Comparison of ENCODE assay signal across 1 cellular context in the genomic region with DNA sequence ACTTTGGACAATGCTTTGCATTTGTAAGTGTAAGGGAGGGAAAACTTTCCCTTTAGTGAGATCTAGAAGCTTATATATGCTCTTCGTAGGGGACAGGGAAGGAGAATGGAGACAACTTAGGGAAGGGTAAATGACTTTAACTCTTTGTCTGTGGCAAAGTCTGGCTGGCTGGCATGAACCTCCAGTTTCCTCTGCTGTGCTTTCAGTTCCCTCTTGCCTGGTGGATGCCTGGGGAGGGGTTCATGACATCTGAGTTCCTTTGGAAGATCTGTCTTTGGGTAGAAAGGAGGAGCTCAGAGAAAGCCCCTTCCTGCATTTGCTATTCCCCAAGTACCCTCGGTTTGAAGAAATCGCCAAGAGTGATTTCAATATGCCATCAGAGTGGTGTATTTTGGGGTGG.
TF ChIP-seq lines count a peak whose summit lies in the region.

No MANE protein-coding gene starts in this region.

TF ChIP-seq in H1, 55 proteins besides CTCF, POLR2A, EP300 and RAD21 (continued from another document):
- TF ChIP-seq BCL11A (IDR thresholded peaks at IDR 0.05; ENCODE audit: low read depth in 2 of 2, low read length in 2 of 2) (no peak), ZNF274 (IDR thresholded peaks at IDR 0.05; ENCODE audit: borderline replicate concordance, extremely low read depth, low read length) (no peak), POLR2AphosphoS5 (IDR thresholded peaks at IDR 0.05; ENCODE audit: low read depth, low read length) (no peak), JUN (IDR thresholded peaks at IDR 0.05; ENCODE audit: low read depth, low read length) (no peak)
- TF ChIP-seq, protein P1, sequence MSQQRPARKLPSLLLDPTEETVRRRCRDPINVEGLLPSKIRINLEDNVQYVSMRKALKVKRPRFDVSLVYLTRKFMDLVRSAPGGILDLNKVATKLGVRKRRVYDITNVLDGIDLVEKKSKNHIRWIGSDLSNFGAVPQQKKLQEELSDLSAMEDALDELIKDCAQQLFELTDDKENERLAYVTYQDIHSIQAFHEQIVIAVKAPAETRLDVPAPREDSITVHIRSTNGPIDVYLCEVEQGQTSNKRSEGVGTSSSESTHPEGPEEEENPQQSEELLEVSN (IDR thresholded peaks at IDR 0.05): no peak
- TF ChIP-seq, protein P2, sequence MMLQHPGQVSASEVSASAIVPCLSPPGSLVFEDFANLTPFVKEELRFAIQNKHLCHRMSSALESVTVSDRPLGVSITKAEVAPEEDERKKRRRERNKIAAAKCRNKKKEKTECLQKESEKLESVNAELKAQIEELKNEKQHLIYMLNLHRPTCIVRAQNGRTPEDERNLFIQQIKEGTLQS (IDR thresholded peaks at IDR 0.05; ENCODE audit: insufficient read depth, low read depth, low read length): no peak
